Comparison of ENCODE assay signal across 22 cellular contexts in the genomic region with DNA sequence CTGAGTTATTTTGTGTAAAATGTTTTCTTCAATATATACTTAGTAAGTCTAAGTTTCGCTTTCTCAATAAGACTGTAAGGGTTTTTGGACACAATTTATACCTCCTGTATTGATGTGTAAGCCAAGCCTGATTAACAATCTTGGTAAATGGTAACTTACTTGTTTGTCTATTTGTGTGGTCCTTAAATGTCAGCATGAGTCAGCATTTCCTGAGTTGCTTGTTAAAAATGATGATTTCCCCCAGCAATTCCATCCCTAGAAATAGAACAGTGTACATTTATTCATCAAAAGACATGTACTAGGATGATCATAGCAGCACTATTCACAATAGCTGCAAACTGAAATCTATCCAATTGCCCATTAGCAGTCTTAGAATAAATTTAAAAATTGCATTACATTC. TPM values are rescaled to one million over a fixed set of nuclear protein-coding genes. Genes with fewer than 3 reads are reported as not detected.
A peak's percentile ranks its signal among the peaks of the same experiment; 100 is the strongest.
DNase-seq lines count a peak whose midpoint lies in the region; ATAC-seq, FAIRE-seq and TF ChIP-seq lines count a peak whose summit lies in the region.
"Had no signal": no experiment of that assay in that cellular context is flagged by ENCODE, and none has a peak within 500 bp of the region (broad histone marks: within the 10 kb centered on the region; RNA-seq: fewer than 3 reads in every experiment).

No MANE protein-coding gene starts in this region.

- no TSS peak for BruUV-seq in K562 (replicated peaks; lab: Mats Ljungman, UMichigan)

- no peak for TF ChIP-seq RAD21 in K562 (CRISPR knock-in tag; conservative IDR thresholded peaks at IDR 0.05 in 1 of 2, IDR thresholded peaks at IDR 0.05 in 1 of 2)

- H3K36me3 Mint-ChIP-seq in HFFc6 (ENCODE audit: low read depth), result no peaks in the 10 kb centered on the region
- H3K36me3 Mint-ChIP-seq in activated T-cell treated with anti-CD3 and anti-CD28 coated beads, Interleukin-2, amount 50 U/mL, for 4 hours (ENCODE audit: insufficient read depth), result no peaks in the 10 kb centered on the region

- peaks cover 6% of the 10 kb centered on the region for H3K9me3 Mint-ChIP-seq in HFFc6
- no peaks in the 10 kb centered on the region for H3K9me3 Mint-ChIP-seq in activated T-cell treated with anti-CD3 and anti-CD28 coated beads, Interleukin-2, amount 50 U/mL, for 4 hours

- TF ChIP-seq EP300 in K562 (IDR thresholded peaks at IDR 0.05; ENCODE audit: low read length), result no peak

- TF ChIP-seq CTCF in AG04449 (IDR thresholded peaks at IDR 0.05; ENCODE audit: insufficient read depth, low read length, missing control alignments) (no peak), HFFc6 (IDR thresholded peaks at IDR 0.05) (no peak), K562 (IDR thresholded peaks at IDR 0.05 in 2 of 3, conservative IDR thresholded peaks at IDR 0.05 in 1 of 3; ENCODE audit: insufficient read depth in 2 of 3, low read depth in 1 of 3, low read length in 3 of 3) (no peak), WERI-Rb-1 (IDR thresholded peaks at IDR 0.05; ENCODE audit: low read depth, low read length) (no peak)

- H3K9me3 ChIP-seq in K562 (replicated peaks; ENCODE audit: control insufficient read depth, insufficient read depth, low read depth, low read length) (no peaks in the 10 kb centered on the region), WERI-Rb-1 (ENCODE audit: severe bottlenecking) (no peaks in the 10 kb centered on the region)
- H3K9me3 ChIP-seq: tibial nerve had no signal

- H3K4me3 ChIP-seq in AG04449 (ENCODE audit: low read depth, low read length) (no peak overlapping the region), K562 (no peak overlapping the region), WERI-Rb-1 (ENCODE audit: low read depth, low read length) (no peak overlapping the region)
- H3K4me3 ChIP-seq: dorsolateral prefrontal cortex, lung, tibial nerve had no signal

- FAIRE-seq in K562 (lab: Jason Lieb, UNC), result no peak

- H3K4me2 ChIP-seq in K562 (ENCODE audit: insufficient read depth, low read length), result no peak overlapping the region

- H3K27me3 ChIP-seq in K562 (ENCODE audit: control insufficient read depth in 2 of 2, insufficient read depth in 2 of 2, low read length in 2 of 2) (no peaks in the 10 kb centered on the region; a peak in 1 of 5 replicates), WERI-Rb-1 (ENCODE audit: insufficient read depth, low read depth, severe bottlenecking) (no peaks in the 10 kb centered on the region)
- H3K27me3 ChIP-seq: dorsolateral prefrontal cortex, foreskin keratinocyte, tibial nerve had no signal

- POLR2A ChIA-PET in AG04449 (lab: Yijun Ruan, JAX) (no interaction called here), K562 (lab: Yijun Ruan, JAX) (no interaction called here)

- no peaks in the 10 kb centered on the region for H3K79me2 ChIP-seq in K562 (ENCODE audit: control insufficient read depth, insufficient read depth, low read length)

- in situ Hi-C loops in K562 (cut with MboI), result no loop called here

- H3K4me1 ChIP-seq in K562 (replicated peaks in 1 of 2; ENCODE audit: control insufficient read depth in 2 of 2, insufficient read depth in 2 of 2, low read length in 2 of 2), result no peaks in the 10 kb centered on the region
- H3K4me1 ChIP-seq: foreskin keratinocyte had no signal

- H3K36me3 ChIP-seq in K562 (ENCODE audit: control insufficient read depth, insufficient read depth, low read length) (no peaks in the 10 kb centered on the region), WERI-Rb-1 (no peaks in the 10 kb centered on the region)
- H3K36me3 ChIP-seq: tibial nerve had no signal

- H3K9ac ChIP-seq in K562 (ENCODE audit: insufficient read depth in 1 of 2, low read depth in 2 of 2, low read length in 2 of 2), result no peak overlapping the region

- no peak for TF ChIP-seq POLR2A in K562 (conservative IDR thresholded peaks at IDR 0.05)

- H3K9me1 ChIP-seq in K562 (ENCODE audit: control insufficient read depth, insufficient read depth, low read length), result no peaks in the 10 kb centered on the region

- peak overlapping the region; percentile 12; the same call in 1 of the 2 replicates for H3K27ac Mint-ChIP-seq in HFFc6

- CTCF ChIA-PET in AG04449 (lab: Yijun Ruan, JAX) (interaction anchor here (1.1 to 1.3 kb wide), 2 partner anchors 20 to 200 kb away, joined by 3 to 5 read pairs; no protein-coding TSS in a partner anchor), K562 (lab: Yijun Ruan, JAX; ENCODE audit: low intra/inter-chr PET ratio) (no interaction called here)

- H2AFZ ChIP-seq in K562 (ENCODE audit: low read depth, low read length), result no peak overlapping the region

- intact Hi-C loops in K562 (cut with micrococcal nuclease), result no loop called here

- WGBS in K562 (ENCODE audit: insufficient coverage, low coverage, missing lambda C conversion rate), result 6% methylated on average over 1 of the region's 1 CpG

- ATAC-seq in K562, result no peak
- no peak for ATAC-seq in activated T-cell treated with anti-CD3 and anti-CD28 coated beads, Interleukin-2, amount 50 U/mL, for 4 hours
- ATAC-seq: foreskin keratinocyte, right cardiac atrium, SK-N-SH treated with all-trans-retinoic acid at 6 μM for 48 hours had no signal

- H4K20me1 ChIP-seq in K562 (replicated peaks; ENCODE audit: control insufficient read depth, insufficient read depth, low read length), result no peaks in the 10 kb centered on the region

- H3K27me3 Mint-ChIP-seq in HFFc6 (ENCODE audit: insufficient read depth), result peaks cover 10% of the 10 kb centered on the region
- peaks cover 8% of the 10 kb centered on the region for H3K27me3 Mint-ChIP-seq in activated T-cell treated with anti-CD3 and anti-CD28 coated beads, Interleukin-2, amount 50 U/mL, for 4 hours (ENCODE audit: low read depth)

- peak; percentile 10 for DNase-seq in AG04449 (ENCODE audit: low read depth, low spot score)
- no peak for DNase-seq in HFFc6
- no peak for DNase-seq in K562 (ENCODE audit: extremely low read depth in 1 of 4, low spot score in 3 of 4)
- DNase-seq in glomerular endothelial cell (ENCODE audit: extremely low read depth, low read depth, low spot score), result peak; percentile 5
- no peak for DNase-seq in NCI-H345 treated with DMSO at 0.1 percent for 48 hours (lab: John Stamatoyannopoulos, UW; ENCODE audit: unreplicated experiment)
- DNase-seq in activated T-cell treated with anti-CD3 and anti-CD28 coated beads, Interleukin-2, amount 50 U/mL, for 4 hours, result no peak
- DNase-seq in NCI-H82 (lab: John Stamatoyannopoulos, UW), result no peak
- DNase-seq in WERI-Rb-1, result no peak
- DNase-seq: AML-193; aorta; DMS53; dorsolateral prefrontal cortex; foreskin keratinocyte; H9; NCI-H1436 treated with DMSO at 0.1 percent for 48 hours; NCI-H345; right cardiac atrium; stimulated activated CD4-positive, alpha-beta T cell treated with anti-CD3 and anti-CD28 coated beads, Interleukin-4, amount 100 ng/mL, for 1 hour had no signal

- H3K27ac ChIP-seq in K562 (ENCODE audit: extremely low read depth, low read depth, low read length), result no peak overlapping the region
- H3K27ac ChIP-seq in WERI-Rb-1, result no peak overlapping the region
- H3K27ac ChIP-seq: dorsolateral prefrontal cortex, foreskin keratinocyte, tibial nerve had no signal

- no peak overlapping the region; the same call in 1 of the 2 replicates for H3K4me3 Mint-ChIP-seq in HFFc6
- H3K4me3 Mint-ChIP-seq in activated T-cell treated with anti-CD3 and anti-CD28 coated beads, Interleukin-2, amount 50 U/mL, for 4 hours, result no peak overlapping the region
- H3K4me3 Mint-ChIP-seq: H9, nephron progenitor cell had no signal

- H3K4me1 Mint-ChIP-seq in HFFc6 (ENCODE audit: low read depth), result peaks cover 8% of the 10 kb centered on the region
- H3K4me1 Mint-ChIP-seq in activated T-cell treated with anti-CD3 and anti-CD28 coated beads, Interleukin-2, amount 50 U/mL, for 4 hours (ENCODE audit: low read depth), result no peaks in the 10 kb centered on the region

TF ChIP-seq in K562, 482 proteins besides CTCF, POLR2A, EP300 and RAD21 (continues in another document):
- peak; percentile 63; the same call in 1 of the 2 replicates for TF ChIP-seq MAFK (IDR thresholded peaks at IDR 0.05; ENCODE audit: low read length)
- no peak for TF ChIP-seq ZNF121 (CRISPR knock-in tag; conservative IDR thresholded peaks at IDR 0.05)
- TF ChIP-seq MAFG (tag; conservative IDR thresholded peaks at IDR 0.05), result peak; percentile 91
- TF ChIP-seq C11orf30 (IDR thresholded peaks at IDR 0.05; ENCODE audit: low read depth), result peak; percentile 84
- peak; percentile 90 for TF ChIP-seq ZNF316 (IDR thresholded peaks at IDR 0.05)
- peak; percentile 66 for TF ChIP-seq NFE2L1 (tag; IDR thresholded peaks at IDR 0.05; ENCODE audit: borderline replicate concordance, low read depth)
- TF ChIP-seq MAFF (IDR thresholded peaks at IDR 0.05; ENCODE audit: low read length), result peak; percentile 75; the same call in 1 of the 2 replicates
- TF ChIP-seq NFE2 (IDR thresholded peaks at IDR 0.05; ENCODE audit: low read depth), result peak; percentile 70
- no peak for TF ChIP-seq ZEB2 (IDR thresholded peaks at IDR 0.05)
- TF ChIP-seq TRIM24 (IDR thresholded peaks at IDR 0.05), result no peak

RNA-seq across cellular contexts. Expression of gene LRIG1, which starts 53.4 kb away (rescaled TPM):
- total RNA-seq in HFFc6 (2021; fragmentation: NEBNext Ultra II Directional; extraction: Animal tissue kit (Norgen Biotek cat#: 25700)), result 1 to 10 TPM; 1.7 to 2.7 (median 2.2) TPM
- 0.12 TPM in 1 of 2 replicates, not detected in the other for total RNA-seq in K562 (2011; cell fraction: chromatin; rRNA removed; ENCODE audit: low replicate concordance)
- 0.17 and 0.26 TPM in 2 replicates for total RNA-seq in K562 (2011; cell fraction: nucleolus; rRNA removed)
- total RNA-seq in K562 (2011; cell fraction: nucleoplasm; rRNA removed), result 0.37 and 1.6 TPM in 2 replicates
- 0.16 and 0.18 TPM in 2 replicates for total RNA-seq in K562 (2014; rRNA removed)
- not detected in 2 replicates for total RNA-seq in K562 (2014; rRNA removed; fragmentation: Illumina TruSeq; extraction: Trizol)
- not detected in 2 replicates for total RNA-seq in K562 (2015; rRNA removed; fragmentation: Illumina TruSeq; extraction: Trizol)
- total RNA-seq in K562 (2021), result 0.29 and 0.38 TPM in 2 replicates
- 0.01 TPM in 1 of 2 replicates, not detected in the other for polyA plus RNA-seq in K562 (2011; rRNA removed)
- polyA plus RNA-seq in K562 (2011; cell fraction: cytosol; rRNA removed), result 0.01 TPM in 1 of 2 replicates, not detected in the other
- 0.09 TPM in 1 of 2 replicates, not detected in the other for polyA plus RNA-seq in K562 (2011; cell fraction: nucleus; rRNA removed)
- 0.13 and 0.46 TPM in 2 replicates for polyA plus RNA-seq in K562 (2012)
- polyA plus RNA-seq in K562 (2014; fragmentation: Illumina TruSeq; extraction: Trizol), result 0.06 and 0.07 TPM in 2 replicates
- under 1 TPM; 0.06 to 0.18 TPM for polyA plus RNA-seq in K562 (2014; fragmentation: Nextera tagmentation; extraction: Ambion mirVana)
- polyA plus RNA-seq in K562 (2014; rRNA removed), result 0.05 and 0.08 TPM in 2 replicates
- 0.49 TPM in 1 of 2 replicates, not detected in the other for polyA minus RNA-seq in K562 (2011; rRNA and poly(A)+ RNA removed)
- not detected in 2 replicates for polyA minus RNA-seq in K562 (2011; cell fraction: cytosol; rRNA and poly(A)+ RNA removed)
- polyA minus RNA-seq in K562 (2011; cell fraction: nucleus; rRNA and poly(A)+ RNA removed), result not detected in 2 replicates
- total RNA-seq in glomerular endothelial cell, result 13.9 and 31.2 TPM in 2 replicates
- total RNA-seq in activated T-cell treated with anti-CD3 and anti-CD28 coated beads, Interleukin-2, amount 50 U/mL, for 4 hours, result 10 to 100 TPM; 42.0 to 63.0 (median 43.9) TPM

Comparison
In these comparisons a context has a peak if more than half of its experiments do, and no peak if none do; other contexts are left out.
1. DNase-seq: peak in AG04449 (single experiment) and glomerular endothelial cell (single experiment); none in HFFc6 (single experiment), K562 (0 of 4), NCI-H345 treated with DMSO at 0.1 percent for 48 hours (single experiment), activated T-cell treated with anti-CD3 and anti-CD28 coated beads, Interleukin-2, amount 50 U/mL, for 4 hours (single experiment), NCI-H82 (single experiment) and WERI-Rb-1 (single experiment).